1 cellular context compared by ENCODE assay signal in the genomic region with DNA sequence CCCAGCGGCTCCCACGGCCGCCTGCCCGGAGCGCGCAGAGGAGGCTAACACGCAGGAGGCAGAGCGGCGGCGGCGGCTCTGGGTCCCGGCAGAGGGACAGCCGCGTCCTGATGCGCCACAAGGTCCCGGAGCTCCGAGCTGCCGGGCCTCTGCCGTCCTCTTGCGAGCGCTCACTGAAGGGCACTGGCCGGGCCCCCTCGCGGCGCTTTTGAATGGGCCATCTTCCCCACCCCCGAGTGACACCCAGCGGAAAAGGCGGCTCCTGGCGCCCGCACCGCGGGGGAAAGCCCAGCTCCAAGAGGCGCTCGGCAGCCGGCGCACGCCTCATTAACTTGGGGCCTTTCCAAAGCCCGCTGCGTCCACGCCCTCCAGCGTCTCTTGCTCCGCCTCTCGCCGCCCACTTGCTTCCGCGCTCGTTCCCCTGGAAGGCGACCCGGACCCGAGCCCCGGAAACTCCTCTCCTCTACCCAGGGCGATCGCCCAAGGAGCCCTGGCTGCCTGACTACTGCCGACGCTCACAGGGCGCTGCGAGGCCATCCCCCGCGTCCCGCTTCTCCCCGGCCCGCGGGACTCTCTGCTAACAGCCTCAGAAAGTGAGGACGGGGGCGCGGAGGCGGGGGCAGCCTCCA.
A peak's percentile ranks its signal among the peaks of the same experiment; 100 is the strongest.
TF ChIP-seq lines count a peak whose summit lies in the region.

A gene (minus strand): TSS at position 363 of the 629 bp plus-strand sequence.

TF ChIP-seq in HepG2, 621 proteins besides CTCF, POLR2A, EP300 and RAD21 (continued from another document and continues in another):
- TF ChIP-seq, protein P1, sequence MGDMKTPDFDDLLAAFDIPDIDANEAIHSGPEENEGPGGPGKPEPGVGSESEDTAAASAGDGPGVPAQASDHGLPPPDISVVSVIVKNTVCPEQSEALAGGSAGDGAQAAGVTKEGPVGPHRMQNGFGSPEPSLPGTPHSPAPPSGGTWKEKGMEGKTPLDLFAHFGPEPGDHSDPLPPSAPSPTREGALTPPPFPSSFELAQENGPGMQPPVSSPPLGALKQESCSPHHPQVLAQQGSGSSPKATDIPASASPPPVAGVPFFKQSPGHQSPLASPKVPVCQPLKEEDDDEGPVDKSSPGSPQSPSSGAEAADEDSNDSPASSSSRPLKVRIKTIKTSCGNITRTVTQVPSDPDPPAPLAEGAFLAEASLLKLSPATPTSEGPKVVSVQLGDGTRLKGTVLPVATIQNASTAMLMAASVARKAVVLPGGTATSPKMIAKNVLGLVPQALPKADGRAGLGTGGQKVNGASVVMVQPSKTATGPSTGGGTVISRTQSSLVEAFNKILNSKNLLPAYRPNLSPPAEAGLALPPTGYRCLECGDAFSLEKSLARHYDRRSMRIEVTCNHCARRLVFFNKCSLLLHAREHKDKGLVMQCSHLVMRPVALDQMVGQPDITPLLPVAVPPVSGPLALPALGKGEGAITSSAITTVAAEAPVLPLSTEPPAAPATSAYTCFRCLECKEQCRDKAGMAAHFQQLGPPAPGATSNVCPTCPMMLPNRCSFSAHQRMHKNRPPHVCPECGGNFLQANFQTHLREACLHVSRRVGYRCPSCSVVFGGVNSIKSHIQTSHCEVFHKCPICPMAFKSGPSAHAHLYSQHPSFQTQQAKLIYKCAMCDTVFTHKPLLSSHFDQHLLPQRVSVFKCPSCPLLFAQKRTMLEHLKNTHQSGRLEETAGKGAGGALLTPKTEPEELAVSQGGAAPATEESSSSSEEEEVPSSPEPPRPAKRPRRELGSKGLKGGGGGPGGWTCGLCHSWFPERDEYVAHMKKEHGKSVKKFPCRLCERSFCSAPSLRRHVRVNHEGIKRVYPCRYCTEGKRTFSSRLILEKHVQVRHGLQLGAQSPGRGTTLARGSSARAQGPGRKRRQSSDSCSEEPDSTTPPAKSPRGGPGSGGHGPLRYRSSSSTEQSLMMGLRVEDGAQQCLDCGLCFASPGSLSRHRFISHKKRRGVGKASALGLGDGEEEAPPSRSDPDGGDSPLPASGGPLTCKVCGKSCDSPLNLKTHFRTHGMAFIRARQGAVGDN (CRISPR knock-in tag; IDR thresholded peaks at IDR 0.05): peak; percentile 86
- no peak; the same call in 1 of the 2 replicates for TF ChIP-seq HOXA7 (CRISPR knock-in tag; IDR thresholded peaks at IDR 0.05)
- TF ChIP-seq, protein P2, sequence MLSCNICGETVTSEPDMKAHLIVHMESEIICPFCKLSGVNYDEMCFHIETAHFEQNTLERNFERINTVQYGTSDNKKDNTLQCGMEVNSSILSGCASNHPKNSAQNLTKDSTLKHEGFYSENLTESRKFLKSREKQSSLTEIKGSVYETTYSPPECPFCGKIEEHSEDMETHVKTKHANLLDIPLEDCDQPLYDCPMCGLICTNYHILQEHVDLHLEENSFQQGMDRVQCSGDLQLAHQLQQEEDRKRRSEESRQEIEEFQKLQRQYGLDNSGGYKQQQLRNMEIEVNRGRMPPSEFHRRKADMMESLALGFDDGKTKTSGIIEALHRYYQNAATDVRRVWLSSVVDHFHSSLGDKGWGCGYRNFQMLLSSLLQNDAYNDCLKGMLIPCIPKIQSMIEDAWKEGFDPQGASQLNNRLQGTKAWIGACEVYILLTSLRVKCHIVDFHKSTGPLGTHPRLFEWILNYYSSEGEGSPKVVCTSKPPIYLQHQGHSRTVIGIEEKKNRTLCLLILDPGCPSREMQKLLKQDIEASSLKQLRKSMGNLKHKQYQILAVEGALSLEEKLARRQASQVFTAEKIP (CRISPR knock-in tag; IDR thresholded peaks at IDR 0.05; ENCODE audit: borderline replicate concordance): no peak
- TF ChIP-seq ZNF709 (CRISPR knock-in tag; IDR thresholded peaks at IDR 0.05): peak; percentile 77
- TF ChIP-seq, protein P3, sequence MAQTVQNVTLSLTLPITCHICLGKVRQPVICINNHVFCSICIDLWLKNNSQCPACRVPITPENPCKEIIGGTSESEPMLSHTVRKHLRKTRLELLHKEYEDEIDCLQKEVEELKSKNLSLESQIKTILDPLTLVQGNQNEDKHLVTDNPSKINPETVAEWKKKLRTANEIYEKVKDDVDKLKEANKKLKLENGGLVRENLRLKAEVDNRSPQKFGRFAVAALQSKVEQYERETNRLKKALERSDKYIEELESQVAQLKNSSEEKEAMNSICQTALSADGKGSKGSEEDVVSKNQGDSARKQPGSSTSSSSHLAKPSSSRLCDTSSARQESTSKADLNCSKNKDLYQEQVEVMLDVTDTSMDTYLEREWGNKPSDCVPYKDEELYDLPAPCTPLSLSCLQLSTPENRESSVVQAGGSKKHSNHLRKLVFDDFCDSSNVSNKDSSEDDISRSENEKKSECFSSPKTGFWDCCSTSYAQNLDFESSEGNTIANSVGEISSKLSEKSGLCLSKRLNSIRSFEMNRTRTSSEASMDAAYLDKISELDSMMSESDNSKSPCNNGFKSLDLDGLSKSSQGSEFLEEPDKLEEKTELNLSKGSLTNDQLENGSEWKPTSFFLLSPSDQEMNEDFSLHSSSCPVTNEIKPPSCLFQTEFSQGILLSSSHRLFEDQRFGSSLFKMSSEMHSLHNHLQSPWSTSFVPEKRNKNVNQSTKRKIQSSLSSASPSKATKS (CRISPR knock-in tag; IDR thresholded peaks at IDR 0.05): peak; percentile 84; the same call in 1 of the 2 replicates
- TF ChIP-seq, protein P4, sequence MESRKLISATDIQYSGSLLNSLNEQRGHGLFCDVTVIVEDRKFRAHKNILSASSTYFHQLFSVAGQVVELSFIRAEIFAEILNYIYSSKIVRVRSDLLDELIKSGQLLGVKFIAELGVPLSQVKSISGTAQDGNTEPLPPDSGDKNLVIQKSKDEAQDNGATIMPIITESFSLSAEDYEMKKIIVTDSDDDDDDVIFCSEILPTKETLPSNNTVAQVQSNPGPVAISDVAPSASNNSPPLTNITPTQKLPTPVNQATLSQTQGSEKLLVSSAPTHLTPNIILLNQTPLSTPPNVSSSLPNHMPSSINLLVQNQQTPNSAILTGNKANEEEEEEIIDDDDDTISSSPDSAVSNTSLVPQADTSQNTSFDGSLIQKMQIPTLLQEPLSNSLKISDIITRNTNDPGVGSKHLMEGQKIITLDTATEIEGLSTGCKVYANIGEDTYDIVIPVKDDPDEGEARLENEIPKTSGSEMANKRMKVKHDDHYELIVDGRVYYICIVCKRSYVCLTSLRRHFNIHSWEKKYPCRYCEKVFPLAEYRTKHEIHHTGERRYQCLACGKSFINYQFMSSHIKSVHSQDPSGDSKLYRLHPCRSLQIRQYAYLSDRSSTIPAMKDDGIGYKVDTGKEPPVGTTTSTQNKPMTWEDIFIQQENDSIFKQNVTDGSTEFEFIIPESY (CRISPR knock-in tag; IDR thresholded peaks at IDR 0.05): no peak
- TF ChIP-seq, protein P5, sequence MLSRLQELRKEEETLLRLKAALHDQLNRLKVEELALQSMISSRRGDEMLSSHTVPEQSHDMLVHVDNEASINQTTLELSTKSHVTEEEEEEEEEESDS (CRISPR knock-in tag; IDR thresholded peaks at IDR 0.05; ENCODE audit: borderline replicate concordance): peak; percentile 69; the same call in 1 of the 2 replicates
- TF ChIP-seq SKI (IDR thresholded peaks at IDR 0.05; ENCODE audit: partially characterized antibody): peak; percentile 81
- no peak for TF ChIP-seq ATM (IDR thresholded peaks at IDR 0.05; ENCODE audit: borderline replicate concordance)
- TF ChIP-seq, protein P6, sequence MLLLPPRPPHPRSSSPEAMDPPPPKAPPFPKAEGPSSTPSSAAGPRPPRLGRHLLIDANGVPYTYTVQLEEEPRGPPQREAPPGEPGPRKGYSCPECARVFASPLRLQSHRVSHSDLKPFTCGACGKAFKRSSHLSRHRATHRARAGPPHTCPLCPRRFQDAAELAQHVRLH (CRISPR knock-in tag; IDR thresholded peaks at IDR 0.05; ENCODE audit: borderline replicate concordance, low read depth): peak; percentile 16; the same call in 1 of the 2 replicates
- peak; percentile 57; the same call in 1 of the 2 replicates for TF ChIP-seq KDM3A (CRISPR knock-in tag; IDR thresholded peaks at IDR 0.05; ENCODE audit: low read depth)
- TF ChIP-seq MTA1 (CRISPR knock-in tag; IDR thresholded peaks at IDR 0.05; ENCODE audit: borderline replicate concordance): peak; percentile 70
- TF ChIP-seq ZNF839 (CRISPR knock-in tag; IDR thresholded peaks at IDR 0.05; ENCODE audit: borderline replicate concordance): 0 out of 2 replicates have a peak, but pooled peaks have one; percentile 49
- TF ChIP-seq ARID2 (CRISPR knock-in tag; IDR thresholded peaks at IDR 0.05; ENCODE audit: borderline replicate concordance): peak; percentile 97
- TF ChIP-seq CBX1 (IDR thresholded peaks at IDR 0.05; ENCODE audit: low read depth): peak; percentile 34
- TF ChIP-seq, protein P7, sequence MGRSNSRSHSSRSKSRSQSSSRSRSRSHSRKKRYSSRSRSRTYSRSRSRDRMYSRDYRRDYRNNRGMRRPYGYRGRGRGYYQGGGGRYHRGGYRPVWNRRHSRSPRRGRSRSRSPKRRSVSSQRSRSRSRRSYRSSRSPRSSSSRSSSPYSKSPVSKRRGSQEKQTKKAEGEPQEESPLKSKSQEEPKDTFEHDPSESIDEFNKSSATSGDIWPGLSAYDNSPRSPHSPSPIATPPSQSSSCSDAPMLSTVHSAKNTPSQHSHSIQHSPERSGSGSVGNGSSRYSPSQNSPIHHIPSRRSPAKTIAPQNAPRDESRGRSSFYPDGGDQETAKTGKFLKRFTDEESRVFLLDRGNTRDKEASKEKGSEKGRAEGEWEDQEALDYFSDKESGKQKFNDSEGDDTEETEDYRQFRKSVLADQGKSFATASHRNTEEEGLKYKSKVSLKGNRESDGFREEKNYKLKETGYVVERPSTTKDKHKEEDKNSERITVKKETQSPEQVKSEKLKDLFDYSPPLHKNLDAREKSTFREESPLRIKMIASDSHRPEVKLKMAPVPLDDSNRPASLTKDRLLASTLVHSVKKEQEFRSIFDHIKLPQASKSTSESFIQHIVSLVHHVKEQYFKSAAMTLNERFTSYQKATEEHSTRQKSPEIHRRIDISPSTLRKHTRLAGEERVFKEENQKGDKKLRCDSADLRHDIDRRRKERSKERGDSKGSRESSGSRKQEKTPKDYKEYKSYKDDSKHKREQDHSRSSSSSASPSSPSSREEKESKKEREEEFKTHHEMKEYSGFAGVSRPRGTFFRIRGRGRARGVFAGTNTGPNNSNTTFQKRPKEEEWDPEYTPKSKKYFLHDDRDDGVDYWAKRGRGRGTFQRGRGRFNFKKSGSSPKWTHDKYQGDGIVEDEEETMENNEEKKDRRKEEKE (IDR thresholded peaks at IDR 0.05): no peak
- peak; percentile 35; the same call in 1 of the 2 replicates for TF ChIP-seq NFYC (CRISPR knock-in tag; IDR thresholded peaks at IDR 0.05)
- TF ChIP-seq, protein P8, sequence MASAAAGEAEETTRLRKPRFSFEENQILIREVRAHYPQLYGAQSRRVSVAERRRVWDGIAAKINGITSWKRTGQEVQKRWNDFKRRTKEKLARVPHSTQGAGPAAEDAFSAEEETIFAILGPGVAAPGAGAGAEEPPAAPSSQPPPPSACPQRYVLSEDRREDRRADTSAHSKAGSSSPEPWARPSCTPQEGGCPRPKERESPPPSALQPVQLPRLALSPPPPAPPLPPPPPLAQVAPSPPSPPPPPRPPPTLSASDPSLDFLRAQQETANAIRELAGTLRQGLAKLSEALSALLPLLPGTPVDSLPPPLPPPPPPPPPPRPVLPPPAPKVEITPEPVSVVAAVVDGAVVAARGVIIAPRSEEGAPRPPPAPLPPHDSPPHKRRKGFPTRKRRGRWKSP (CRISPR knock-in tag; IDR thresholded peaks at IDR 0.05): peak; percentile 92
- TF ChIP-seq TMF1 (CRISPR knock-in tag; IDR thresholded peaks at IDR 0.05; ENCODE audit: low read depth): peak; percentile 97
- no peak; the same call in none of the 2 replicates for TF ChIP-seq ZNF607 (CRISPR knock-in tag; IDR thresholded peaks at IDR 0.05; ENCODE audit: borderline replicate concordance)
- peak; percentile 78 for TF ChIP-seq RFXAP (CRISPR knock-in tag; IDR thresholded peaks at IDR 0.05; ENCODE audit: borderline replicate concordance)
- peak; percentile 64; the same call in 1 of the 2 replicates for TF ChIP-seq KDM4B (CRISPR knock-in tag; IDR thresholded peaks at IDR 0.05)
- no peak for TF ChIP-seq STAT5B (CRISPR knock-in tag; IDR thresholded peaks at IDR 0.05)
- TF ChIP-seq ZFP1 (CRISPR knock-in tag; IDR thresholded peaks at IDR 0.05): peak; percentile 77; the same call in 1 of the 2 replicates
- TF ChIP-seq ZNF556 (CRISPR knock-in tag; IDR thresholded peaks at IDR 0.05; ENCODE audit: borderline replicate concordance): no peak; the same call in none of the 2 replicates
- peak; percentile 35; the same call in 1 of the 2 replicates for TF ChIP-seq IRX3 (CRISPR knock-in tag; IDR thresholded peaks at IDR 0.05; ENCODE audit: borderline replicate concordance, low read depth)
- TF ChIP-seq ZNF720 (CRISPR knock-in tag; IDR thresholded peaks at IDR 0.05): no peak
- peak; percentile 91 for TF ChIP-seq ZNF598 (CRISPR knock-in tag; IDR thresholded peaks at IDR 0.05; ENCODE audit: borderline replicate concordance)
- peak; percentile 60; the same call in 1 of the 2 replicates for TF ChIP-seq ZNF292 (CRISPR knock-in tag; IDR thresholded peaks at IDR 0.05; ENCODE audit: borderline replicate concordance, low read depth)
- TF ChIP-seq MLLT10 (CRISPR knock-in tag; IDR thresholded peaks at IDR 0.05): peak; percentile 18; the same call in 1 of the 2 replicates
- TF ChIP-seq, protein P9, sequence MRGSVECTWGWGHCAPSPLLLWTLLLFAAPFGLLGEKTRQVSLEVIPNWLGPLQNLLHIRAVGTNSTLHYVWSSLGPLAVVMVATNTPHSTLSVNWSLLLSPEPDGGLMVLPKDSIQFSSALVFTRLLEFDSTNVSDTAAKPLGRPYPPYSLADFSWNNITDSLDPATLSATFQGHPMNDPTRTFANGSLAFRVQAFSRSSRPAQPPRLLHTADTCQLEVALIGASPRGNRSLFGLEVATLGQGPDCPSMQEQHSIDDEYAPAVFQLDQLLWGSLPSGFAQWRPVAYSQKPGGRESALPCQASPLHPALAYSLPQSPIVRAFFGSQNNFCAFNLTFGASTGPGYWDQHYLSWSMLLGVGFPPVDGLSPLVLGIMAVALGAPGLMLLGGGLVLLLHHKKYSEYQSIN (CRISPR knock-in tag; IDR thresholded peaks at IDR 0.05; ENCODE audit: borderline replicate concordance): no peak
- TF ChIP-seq, protein P10, sequence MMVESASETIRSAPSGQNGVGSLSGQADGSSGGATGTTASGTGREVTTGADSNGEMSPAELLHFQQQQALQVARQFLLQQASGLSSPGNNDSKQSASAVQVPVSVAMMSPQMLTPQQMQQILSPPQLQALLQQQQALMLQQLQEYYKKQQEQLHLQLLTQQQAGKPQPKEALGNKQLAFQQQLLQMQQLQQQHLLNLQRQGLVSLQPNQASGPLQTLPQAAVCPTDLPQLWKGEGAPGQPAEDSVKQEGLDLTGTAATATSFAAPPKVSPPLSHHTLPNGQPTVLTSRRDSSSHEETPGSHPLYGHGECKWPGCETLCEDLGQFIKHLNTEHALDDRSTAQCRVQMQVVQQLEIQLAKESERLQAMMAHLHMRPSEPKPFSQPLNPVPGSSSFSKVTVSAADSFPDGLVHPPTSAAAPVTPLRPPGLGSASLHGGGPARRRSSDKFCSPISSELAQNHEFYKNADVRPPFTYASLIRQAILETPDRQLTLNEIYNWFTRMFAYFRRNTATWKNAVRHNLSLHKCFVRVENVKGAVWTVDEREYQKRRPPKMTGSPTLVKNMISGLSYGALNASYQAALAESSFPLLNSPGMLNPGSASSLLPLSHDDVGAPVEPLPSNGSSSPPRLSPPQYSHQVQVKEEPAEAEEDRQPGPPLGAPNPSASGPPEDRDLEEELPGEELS (CRISPR knock-in tag; IDR thresholded peaks at IDR 0.05): peak; percentile 75; the same call in 1 of the 2 replicates
- TF ChIP-seq, protein P11, sequence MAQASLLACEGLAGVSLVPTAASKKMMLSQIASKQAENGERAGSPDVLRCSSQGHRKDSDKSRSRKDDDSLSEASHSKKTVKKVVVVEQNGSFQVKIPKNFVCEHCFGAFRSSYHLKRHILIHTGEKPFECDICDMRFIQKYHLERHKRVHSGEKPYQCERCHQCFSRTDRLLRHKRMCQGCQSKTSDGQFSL (CRISPR knock-in tag; IDR thresholded peaks at IDR 0.05): peak; percentile 26; the same call in 1 of the 2 replicates
